ENCODE assay signal across 28 cellular contexts in genomic region chr1:18636762-18637552, GRCh38. TPM values are rescaled to one million over a fixed set of nuclear protein-coding genes. Genes with fewer than 3 reads are reported as not detected.
DNase-seq lines count a peak whose midpoint lies in the region; ATAC-seq and TF ChIP-seq lines count a peak whose summit lies in the region.
"Had no signal": no experiment of that assay in that cellular context is flagged by ENCODE, and none has a peak within 500 bp of the region (broad histone marks: within the 10 kb centered on the region; RNA-seq: fewer than 3 reads in every experiment).

No MANE protein-coding gene starts in this region.

- H3K4me1 Mint-ChIP-seq in naive thymus-derived CD4-positive, alpha-beta T cell, result peaks cover 10 to 80% (median 54%) of the 10 kb centered on the region in 7 donors
- H3K4me1 Mint-ChIP-seq: activated CD4-positive, alpha-beta T cell treated with anti-CD3 and anti-CD28 coated beads, Interleukin-2, amount 10 ng/mL, durations not matched to agents 7 days and 5 days had no signal

- WGBS in ectodermal cell, 2 experiments, result 1 to 2% methylated on average over 34 to 36 of the region's 36 CpGs
- WGBS in esophagus squamous epithelium, 2 donors, result 11 to 34% methylated on average over 12 to 25 of the region's 36 CpGs

- POLR2A ChIA-PET in naive thymus-derived CD4-positive, alpha-beta T cell (lab: Charles Lee), result no interaction called here

- H3K27ac Mint-ChIP-seq in naive thymus-derived CD4-positive, alpha-beta T cell, result no peak overlapping the region

- H3K9me3 ChIP-seq in ectodermal cell (ENCODE audit: control insufficient read depth, low read length) (no peaks in the 10 kb centered on the region), gastrocnemius medialis (no peaks in the 10 kb centered on the region), esophagus squamous epithelium (no peaks in the 10 kb centered on the region), right atrium auricular region (no peaks in the 10 kb centered on the region)
- H3K9me3 ChIP-seq in naive thymus-derived CD4-positive, alpha-beta T cell (ENCODE audit: control insufficient read depth in 2 of 3, low read length in 3 of 3), result no peaks in the 10 kb centered on the region
- H3K9me3 ChIP-seq: A549, heart left ventricle, neutrophil, testis, uterus had no signal

- H3K4me3 ChIP-seq in ectodermal cell (ENCODE audit: insufficient read depth, low read depth, low read length) (peak overlapping the region; percentile 8), gastrocnemius medialis (peak overlapping the region in 3 of 4 donors; percentile 7 to 24 (median 17)), esophagus squamous epithelium (no peak overlapping the region), right atrium auricular region (no peak overlapping the region)
- H3K4me3 ChIP-seq in naive thymus-derived CD4-positive, alpha-beta T cell (ENCODE audit: low read length), result no peak overlapping the region
- H3K4me3 ChIP-seq: A549, GM12878, heart left ventricle, SK-N-MC, testis, uterus had no signal

- CTCF ChIA-PET in naive thymus-derived CD4-positive, alpha-beta T cell (lab: Charles Lee), result interaction anchor here (0.6 kb wide), 1 partner anchor 46 kb away, joined by 3 read pairs; no protein-coding TSS in a partner anchor

- H3K9me3 Mint-ChIP-seq in naive thymus-derived CD4-positive, alpha-beta T cell, result peaks cover 0 to 10% (median 0%) of the 10 kb centered on the region in 11 donors
- H3K9me3 Mint-ChIP-seq: activated CD4-positive, alpha-beta T cell treated with anti-CD3 and anti-CD28 coated beads, Interleukin-2, amount 10 ng/mL, durations not matched to agents 7 days and 5 days; activated naive CD8-positive, alpha-beta T cell treated with anti-CD3 and anti-CD28 coated beads, Interleukin-2, amount 10 ng/mL, durations not matched to agents 7 days and 5 days had no signal

- H3K36me3 Mint-ChIP-seq in naive thymus-derived CD4-positive, alpha-beta T cell, result peaks cover 0 to 4% (median 0%) of the 10 kb centered on the region in 5 donors

- TF ChIP-seq POLR2A in gastrocnemius medialis (IDR thresholded peaks at IDR 0.05), result no peak
- TF ChIP-seq POLR2A in esophagus squamous epithelium (IDR thresholded peaks at IDR 0.05), result no peak

- H3K27me3 ChIP-seq in ectodermal cell (ENCODE audit: control insufficient read depth, insufficient read depth, low read length, poor library complexity, severe bottlenecking), result peaks cover 100% of the 10 kb centered on the region
- H3K27me3 ChIP-seq in naive thymus-derived CD4-positive, alpha-beta T cell (ENCODE audit: control insufficient read depth in 2 of 2, insufficient read depth in 2 of 2, low read length in 2 of 2), result peaks cover 6 to 67% of the 10 kb centered on the region in 2 donors
- H3K27me3 ChIP-seq in gastrocnemius medialis, result peaks cover 85 to 99% (median 98%) of the 10 kb centered on the region in 3 donors
- H3K27me3 ChIP-seq in esophagus squamous epithelium, result peaks cover 42 to 100% (median 80%) of the 10 kb centered on the region in 4 donors
- H3K27me3 ChIP-seq in right atrium auricular region, result peaks cover 44 to 82% of the 10 kb centered on the region in 2 donors

- H3K27me3 Mint-ChIP-seq in naive thymus-derived CD4-positive, alpha-beta T cell, result peaks cover 90 to 98% (median 95%) of the 10 kb centered on the region in 5 donors

- ATAC-seq in naive thymus-derived CD4-positive, alpha-beta T cell, result no peak
- ATAC-seq in gastrocnemius medialis, result peak in 1 of 2 donors; percentile 19
- ATAC-seq: A549, GM12878, heart left ventricle, left ventricle myocardium superior had no signal

- intact Hi-C loops in naive thymus-derived CD4-positive, alpha-beta T cell (cut with micrococcal nuclease), result loop anchor here in 1 of 2 donors (1.0 kb wide), 1 partner anchor 9 kb away; no protein-coding TSS in a partner anchor
- intact Hi-C loops in gastrocnemius medialis (cut with DNase I; ENCODE audit: low total_unique reads) (no loop called here), esophagus squamous epithelium (cut with DNase I) (no loop called here)

- no peak for TF ChIP-seq CTCF in gastrocnemius medialis (IDR thresholded peaks at IDR 0.05 in 4 of 5, conservative IDR thresholded peaks at IDR 0.05 in 1 of 5)
- TF ChIP-seq CTCF in esophagus squamous epithelium (IDR thresholded peaks at IDR 0.05), result no peak
- no peak for TF ChIP-seq CTCF in right atrium auricular region (IDR thresholded peaks at IDR 0.05)

- DNase-seq in activated CD8-positive, alpha-beta memory T cell treated with anti-CD3 and anti-CD28 coated beads for 24 hours, result peak; percentile 54
- no peak for DNase-seq in activated CD8-positive, alpha-beta memory T cell treated with anti-CD3 and anti-CD28 coated beads, Interleukin-2, amount 50 U/mL, for 4 hours
- no peak for DNase-seq in naive thymus-derived CD4-positive, alpha-beta T cell
- DNase-seq in gastrocnemius medialis (no peak), esophagus squamous epithelium (lab: John Stamatoyannopoulos, UW) (no peak), right atrium auricular region (ENCODE audit: low spot score) (no peak)
- DNase-seq in activated CD4-positive, alpha-beta T cell treated with anti-CD3 and anti-CD28 coated beads, Interleukin-2, amount 50 U/mL, for 48 hours, result no peak
- DNase-seq: activated CD4-positive, alpha-beta T cell treated with anti-CD3 and anti-CD28 coated beads, Interleukin-2, amount 10 ng/mL, durations not matched to agents 7 days and 5 days; activated naive CD8-positive, alpha-beta T cell treated with anti-CD3 and anti-CD28 coated beads, Interleukin-2, amount 10 ng/mL, durations not matched to agents 7 days and 5 days; DMS79; left ventricle myocardium superior; NCI-H1417; NCI-H2081 treated with DMSO at 0.1 percent for 48 hours; NCI-H446; stimulated activated CD4-positive, alpha-beta T cell treated with anti-CD3 and anti-CD28 coated beads, Interleukin-4, amount 100 ng/mL, for 1 hour; testis; uterus had no signal

- H3K4me3 Mint-ChIP-seq in naive thymus-derived CD4-positive, alpha-beta T cell, result peak overlapping the region in 6 of 10 donors; percentile 16 to 48 (median 32)
- H3K4me3 Mint-ChIP-seq: activated CD4-positive, alpha-beta T cell treated with anti-CD3 and anti-CD28 coated beads, Interleukin-2, amount 10 ng/mL, durations not matched to agents 7 days and 5 days; activated naive CD8-positive, alpha-beta T cell treated with anti-CD3 and anti-CD28 coated beads, Interleukin-2, amount 10 ng/mL, durations not matched to agents 7 days and 5 days had no signal

- H3K36me3 ChIP-seq in ectodermal cell (ENCODE audit: control insufficient read depth, insufficient read depth, low read length) (no peaks in the 10 kb centered on the region), gastrocnemius medialis (no peaks in the 10 kb centered on the region), esophagus squamous epithelium (no peaks in the 10 kb centered on the region), right atrium auricular region (no peaks in the 10 kb centered on the region)
- H3K36me3 ChIP-seq in naive thymus-derived CD4-positive, alpha-beta T cell (ENCODE audit: control insufficient read depth in 2 of 3, insufficient read depth in 3 of 3, low read length in 3 of 3), result no peaks in the 10 kb centered on the region
- H3K36me3 ChIP-seq: heart left ventricle, neutrophil, uterus, WERI-Rb-1 had no signal

- in situ Hi-C loops in gastrocnemius medialis (cut with MboI; ENCODE audit: low sequenced_read_pairs in 4 of 4), result no loop called here

- H3K27ac ChIP-seq in ectodermal cell (ENCODE audit: insufficient read depth, low read depth, low read length, poor library complexity, severe bottlenecking) (no peak overlapping the region), gastrocnemius medialis (peak overlapping the region in 2 of 4 donors; percentile 29 to 63), esophagus squamous epithelium (no peak overlapping the region), right atrium auricular region (no peak overlapping the region)
- no peak overlapping the region for H3K27ac ChIP-seq in naive thymus-derived CD4-positive, alpha-beta T cell (ENCODE audit: low read depth, low read length)
- H3K27ac ChIP-seq: A549, heart left ventricle, neutrophil, testis, uterus, WERI-Rb-1 had no signal

- H3K4me1 ChIP-seq in ectodermal cell (ENCODE audit: control insufficient read depth, insufficient read depth, low read length), result peaks cover 70% of the 10 kb centered on the region
- peaks cover 0 to 17% of the 10 kb centered on the region in 2 donors for H3K4me1 ChIP-seq in naive thymus-derived CD4-positive, alpha-beta T cell (ENCODE audit: control insufficient read depth in 2 of 2, insufficient read depth in 2 of 2, low read length in 2 of 2)
- H3K4me1 ChIP-seq in gastrocnemius medialis, result no peaks in the 10 kb centered on the region
- peaks cover 0 to 13% (median 3%) of the 10 kb centered on the region in 3 donors for H3K4me1 ChIP-seq in esophagus squamous epithelium
- H3K4me1 ChIP-seq in right atrium auricular region, result peaks cover 0 to 8% of the 10 kb centered on the region in 2 donors
- H3K4me1 ChIP-seq: testis, uterus had no signal

RNA-seq across cellular contexts. Expression of gene PAX7, which starts 6.3 kb away (rescaled TPM):
- polyA plus RNA-seq in ectodermal cell (2013, experiment 1 of 4), result 21.4 TPM
- polyA plus RNA-seq in ectodermal cell (2013, experiment 2 of 4), result 23.1 TPM
- 13.5 TPM for polyA plus RNA-seq in ectodermal cell (2013, experiment 3 of 4)
- polyA plus RNA-seq in ectodermal cell (2013, experiment 4 of 4), result 16.0 TPM
- not detected for total RNA-seq in naive thymus-derived CD4-positive, alpha-beta T cell
- not detected for polyA plus RNA-seq in naive thymus-derived CD4-positive, alpha-beta T cell
- total RNA-seq in gastrocnemius medialis (1 to 10 TPM; 1.8 to 5.1 (median 3.9) TPM), esophagus squamous epithelium (not detected), right atrium auricular region (not detected)
- total RNA-seq: activated CD4-positive, alpha-beta T cell treated with anti-CD3 and anti-CD28 coated beads, Interleukin-2, amount 10 ng/mL, durations not matched to agents 7 days and 5 days; activated naive CD8-positive, alpha-beta T cell treated with anti-CD3 and anti-CD28 coated beads, Interleukin-2, amount 10 ng/mL, durations not matched to agents 7 days and 5 days; dermis microvascular lymphatic vessel endothelial cell; GM12878; heart left ventricle; left ventricle myocardium superior; mononuclear cell; OCI-LY7; uterus had no signal
- polyA plus RNA-seq: BJ, GM12878, heart left ventricle had no signal

Comparison
In these comparisons a context has a peak if more than half of its experiments do, and no peak if none do; other contexts are left out.
1. H3K4me3 ChIP-seq: peak in ectodermal cell (single experiment) and gastrocnemius medialis (3 of 4); none in naive thymus-derived CD4-positive, alpha-beta T cell (single experiment), esophagus squamous epithelium (0 of 4) and right atrium auricular region (0 of 2).